In the genomic region with DNA sequence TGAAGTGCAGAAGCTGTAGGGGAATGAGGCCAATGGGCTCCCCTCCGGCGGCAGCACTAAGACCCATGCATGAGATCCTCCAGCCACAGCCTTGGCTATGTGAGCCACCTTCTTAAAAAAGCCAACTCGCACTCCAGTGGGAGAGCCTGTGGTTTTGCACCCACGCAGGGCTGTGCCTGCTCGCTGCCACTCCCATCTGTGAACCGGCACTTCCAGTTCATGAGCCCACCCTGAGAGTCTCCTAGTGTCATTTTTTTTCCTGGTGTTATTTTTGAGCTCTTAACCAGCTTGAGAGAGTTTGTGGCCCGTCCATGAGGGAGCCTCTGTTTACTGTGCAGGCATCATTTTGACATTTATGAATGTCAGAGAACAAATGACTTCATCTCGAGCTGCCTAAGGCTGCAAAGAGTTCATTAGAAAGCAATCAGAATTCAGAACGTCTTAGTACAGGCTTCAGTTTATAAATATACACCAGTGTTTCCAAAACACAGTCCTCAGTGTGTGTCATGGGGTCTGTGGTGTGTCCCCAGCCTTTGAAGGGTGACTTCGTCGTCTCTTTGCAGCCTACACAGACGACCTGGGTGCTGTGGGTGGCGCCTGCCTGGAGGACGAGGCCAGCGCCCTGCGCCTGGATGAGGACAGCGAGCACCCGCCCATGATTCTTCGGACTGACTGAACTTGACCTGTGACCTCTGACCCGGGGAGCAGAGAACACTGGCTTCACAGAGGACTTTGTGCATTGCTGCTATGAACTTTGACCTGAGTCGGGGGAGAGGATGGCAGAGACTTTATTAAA, we compare ENCODE assay signal across 13 cellular contexts. TPM values are rescaled to one million over a fixed set of nuclear protein-coding genes. Genes with fewer than 3 reads are reported as not detected.
DNase-seq lines count a peak whose midpoint lies in the region; ATAC-seq and TF ChIP-seq lines count a peak whose summit lies in the region.
"Had no signal": no experiment of that assay in that cellular context is flagged by ENCODE, and none has a peak within 500 bp of the region (broad histone marks: within the 10 kb centered on the region; RNA-seq: fewer than 3 reads in every experiment).

No MANE protein-coding gene starts in this region.

- no peak for TF ChIP-seq POLR2A in Peyer's patch (IDR thresholded peaks at IDR 0.05)
- no peak for TF ChIP-seq POLR2A in vagina (IDR thresholded peaks at IDR 0.05)

- H3K27me3 ChIP-seq in Peyer's patch (no peaks in the 10 kb centered on the region), left lung (no peaks in the 10 kb centered on the region), vagina (no peaks in the 10 kb centered on the region)
- H3K27me3 ChIP-seq: breast epithelium had no signal

- DNase-seq in natural killer cell (no peak), Peyer's patch (peak in 2 of 3 donors; percentile 55 to 65), left lung (no peak), vagina (ENCODE audit: extremely low spot score in 2 of 2) (no peak), NCI-H1694 treated with DMSO at 0.1 percent for 48 hours (lab: John Stamatoyannopoulos, UW) (no peak), nephron progenitor cell (no peak)
- DNase-seq in natural killer cell treated with Interleukin-12 subunit alpha and Interleukin-12 subunit beta and Interleukin-15 and Interleukin-18, amount 100 ng/mL, for 72 hours (ENCODE audit: low spot score): no peak
- DNase-seq: activated effector memory CD4-positive, alpha-beta T cell treated with anti-CD3 and anti-CD28 coated beads, Interleukin-2, amount 50 U/mL, for 16 hours; NCI-H1436; NCI-H774 had no signal

- H3K4me1 ChIP-seq in Peyer's patch: peaks cover 0 to 24% (median 3%) of the 10 kb centered on the region in 4 donors
- peaks cover 11 to 34% of the 10 kb centered on the region in 2 donors for H3K4me1 ChIP-seq in left lung
- peaks cover 9% of the 10 kb centered on the region for H3K4me1 ChIP-seq in vagina
- H3K4me1 ChIP-seq: breast epithelium had no signal

- H3K27me3 Mint-ChIP-seq in natural killer cell (ENCODE audit: low read depth in 2 of 2): peaks cover 0 to 2% of the 10 kb centered on the region in 2 donors
- no peaks in the 10 kb centered on the region for H3K27me3 Mint-ChIP-seq in natural killer cell treated with Interleukin-12 subunit alpha and Interleukin-12 subunit beta and Interleukin-15 and Interleukin-18, amount 100 ng/mL, for 72 hours
- peaks cover 3% of the 10 kb centered on the region for H3K27me3 Mint-ChIP-seq in nephron progenitor cell (ENCODE audit: low read depth, poor library complexity)

- H3K27ac Mint-ChIP-seq in natural killer cell: peak overlapping the region; percentile 40 to 48
- H3K27ac Mint-ChIP-seq in natural killer cell treated with Interleukin-12 subunit alpha and Interleukin-12 subunit beta and Interleukin-15 and Interleukin-18, amount 100 ng/mL, for 72 hours: no peak overlapping the region
- no peak overlapping the region for H3K27ac Mint-ChIP-seq in nephron progenitor cell

- H3K4me1 Mint-ChIP-seq in natural killer cell (peaks cover 16 to 22% of the 10 kb centered on the region in 2 donors), nephron progenitor cell (peaks cover 41% of the 10 kb centered on the region)
- H3K4me1 Mint-ChIP-seq in natural killer cell treated with Interleukin-12 subunit alpha and Interleukin-12 subunit beta and Interleukin-15 and Interleukin-18, amount 100 ng/mL, for 72 hours (ENCODE audit: low read depth in 2 of 2): peaks cover 8% of the 10 kb centered on the region in 2 donors

- H3K4me3 ChIP-seq in Peyer's patch (no peak overlapping the region), left lung (no peak overlapping the region), vagina (no peak overlapping the region)
- H3K4me3 ChIP-seq: breast epithelium had no signal

- H3K4me3 Mint-ChIP-seq in natural killer cell (no peak overlapping the region), nephron progenitor cell (no peak overlapping the region)
- H3K4me3 Mint-ChIP-seq in natural killer cell treated with Interleukin-12 subunit alpha and Interleukin-12 subunit beta and Interleukin-15 and Interleukin-18, amount 100 ng/mL, for 72 hours: no peak overlapping the region

- H3K36me3 Mint-ChIP-seq in natural killer cell (peaks cover 17% of the 10 kb centered on the region), nephron progenitor cell (ENCODE audit: low read depth) (peaks cover 54% of the 10 kb centered on the region)
- H3K36me3 Mint-ChIP-seq in natural killer cell treated with Interleukin-12 subunit alpha and Interleukin-12 subunit beta and Interleukin-15 and Interleukin-18, amount 100 ng/mL, for 72 hours: peaks cover 6% of the 10 kb centered on the region

- no peaks in the 10 kb centered on the region for H3K9me3 ChIP-seq in Peyer's patch
- H3K9me3 ChIP-seq in left lung: no peaks in the 10 kb centered on the region
- no peaks in the 10 kb centered on the region for H3K9me3 ChIP-seq in vagina
- H3K9me3 ChIP-seq: breast epithelium had no signal

- ATAC-seq in natural killer cell: no peak
- no peak for ATAC-seq in natural killer cell treated with Interleukin-12 subunit alpha and Interleukin-12 subunit beta and Interleukin-15 and Interleukin-18, amount 100 ng/mL, for 72 hours
- peak; percentile 4 for ATAC-seq in left lung
- no peak for ATAC-seq in HG03342 (IDR thresholded peaks at IDR 0.05; ENCODE audit: unreplicated experiment)
- ATAC-seq: activated CD4-positive, CD25-positive, alpha-beta regulatory T cell treated with anti-CD3 and anti-CD28 coated beads, Interleukin-2, amount 50 U/mL, for 24 hours had no signal

- intact Hi-C loops in natural killer cell (cut with micrococcal nuclease) (no loop called here), left lung (cut with DNase I) (loop anchor here in 1 of 2 donors (10.0 kb wide), 1 partner anchor 124 kb away; no protein-coding TSS in a partner anchor), vagina (cut with DNase I) (no loop called here)

- H3K36me3 ChIP-seq in Peyer's patch (peaks cover 0 to 72% (median 0%) of the 10 kb centered on the region in 3 donors), left lung (peaks cover 3 to 77% of the 10 kb centered on the region in 2 donors), vagina (peaks cover 4 to 79% of the 10 kb centered on the region in 2 donors)

- H3K9me3 Mint-ChIP-seq in natural killer cell (no peaks in the 10 kb centered on the region), nephron progenitor cell (no peaks in the 10 kb centered on the region)
- no peaks in the 10 kb centered on the region for H3K9me3 Mint-ChIP-seq in natural killer cell treated with Interleukin-12 subunit alpha and Interleukin-12 subunit beta and Interleukin-15 and Interleukin-18, amount 100 ng/mL, for 72 hours

- H3K27ac ChIP-seq in Peyer's patch: peak overlapping the region in 2 of 4 donors; percentile 55 to 74
- no peak overlapping the region for H3K27ac ChIP-seq in left lung
- H3K27ac ChIP-seq in vagina: peak overlapping the region; percentile 20
- H3K27ac ChIP-seq: breast epithelium had no signal

- TF ChIP-seq CTCF in natural killer cell (IDR thresholded peaks at IDR 0.05) (no peak), Peyer's patch (IDR thresholded peaks at IDR 0.05) (no peak), left lung (IDR thresholded peaks at IDR 0.05) (no peak), vagina (IDR thresholded peaks at IDR 0.05) (no peak), nephron progenitor cell (IDR thresholded peaks at IDR 0.05) (no peak)

RNA-seq across cellular contexts. Expression of a gene that starts 40.4 kb away (rescaled TPM):
- total RNA-seq in natural killer cell (100 to 1,000 TPM; 103 to 123 (median 107) TPM), Peyer's patch (10 to 100 TPM; 45.7 to 67.7 (median 50.0) TPM), left lung (10 to 100 TPM; 53.5 TPM), vagina (45.7 TPM)
- 10 to 100 TPM; 41.9 to 45.1 TPM for total RNA-seq in natural killer cell treated with Interleukin-12 subunit alpha and Interleukin-12 subunit beta and Interleukin-15 and Interleukin-18, amount 100 ng/mL, for 72 hours

RNA-seq across cellular contexts. Expression of a gene that starts 52.3 kb away (rescaled TPM):
- total RNA-seq in natural killer cell (under 1 TPM; 0.16 to 0.95 (median 0.40) TPM), Peyer's patch (10 to 100 TPM in 1 of 4 donors, 1 to 10 TPM in 3; 3.2 to 12.4 (median 4.6) TPM), left lung (1 to 10 TPM; 1.2 to 7.3 TPM), vagina (2.7 TPM)
- total RNA-seq in natural killer cell treated with Interleukin-12 subunit alpha and Interleukin-12 subunit beta and Interleukin-15 and Interleukin-18, amount 100 ng/mL, for 72 hours: under 1 TPM; 0.11 to 0.52 TPM

Comparison
In these comparisons a context has a peak if more than half of its experiments do, and no peak if none do; other contexts are left out.
1. H3K27ac Mint-ChIP-seq: peak in natural killer cell (2 of 2); none in natural killer cell treated with Interleukin-12 subunit alpha and Interleukin-12 subunit beta and Interleukin-15 and Interleukin-18, amount 100 ng/mL, for 72 hours (0 of 2) and nephron progenitor cell (single experiment).
2. DNase-seq: peak in Peyer's patch (2 of 3); none in natural killer cell (single experiment), natural killer cell treated with Interleukin-12 subunit alpha and Interleukin-12 subunit beta and Interleukin-15 and Interleukin-18, amount 100 ng/mL, for 72 hours (single experiment), left lung (0 of 2), vagina (0 of 2), NCI-H1694 treated with DMSO at 0.1 percent for 48 hours (single experiment) and nephron progenitor cell (single experiment).